In genomic region chr9:73863924-73864323, GRCh38 we compare ENCODE assay signal across 29 cellular contexts.
"Had no signal": no experiment of that assay in that cellular context is flagged by ENCODE, and none has a peak within 500 bp of the region (broad histone marks: within the 10 kb centered on the region; RNA-seq: fewer than 3 reads in every experiment).

No MANE protein-coding gene starts in this region.

- H3K36me3 Mint-ChIP-seq: activated CD8-positive, alpha-beta memory T cell treated with anti-CD3 and anti-CD28 coated beads, Interleukin-2, amount 10 ng/mL, durations not matched to agents 7 days and 5 days; activated naive CD4-positive, alpha-beta T cell treated with anti-CD3 and anti-CD28 coated beads, Interleukin-2, amount 50 U/mL, for 24 hours; naive thymus-derived CD8-positive, alpha-beta T cell; neural progenitor cell had no signal

- H3K9me3 Mint-ChIP-seq: activated CD4-positive, alpha-beta T cell treated with anti-CD3 and anti-CD28 coated beads, Interleukin-2, amount 10 ng/mL, durations not matched to agents 24 days and 14 days; activated CD8-positive, alpha-beta T cell treated with anti-CD3 and anti-CD28 coated beads for 36 hours; endodermal cell; neural progenitor cell had no signal

- H3K4me1 Mint-ChIP-seq: activated CD4-positive, alpha-beta T cell treated with anti-CD3 and anti-CD28 coated beads, Interleukin-2, amount 10 ng/mL, durations not matched to agents 24 days and 14 days; activated naive CD4-positive, alpha-beta T cell treated with anti-CD3 and anti-CD28 coated beads, Interleukin-2, amount 50 U/mL, for 24 hours; endodermal cell; naive thymus-derived CD8-positive, alpha-beta T cell had no signal

- H3K4me3 Mint-ChIP-seq: activated CD4-positive, alpha-beta T cell treated with anti-CD3 and anti-CD28 coated beads, Interleukin-2, amount 10 ng/mL, durations not matched to agents 24 days and 14 days; activated CD8-positive, alpha-beta memory T cell treated with anti-CD3 and anti-CD28 coated beads, Interleukin-2, amount 10 ng/mL, durations not matched to agents 7 days and 5 days; activated CD8-positive, alpha-beta T cell treated with anti-CD3 and anti-CD28 coated beads for 36 hours; activated naive CD4-positive, alpha-beta T cell treated with anti-CD3 and anti-CD28 coated beads, Interleukin-2, amount 50 U/mL, for 24 hours; endodermal cell; naive thymus-derived CD8-positive, alpha-beta T cell; neural progenitor cell had no signal

- H3K4me3 ChIP-seq: ascending aorta, gastrocnemius medialis, heart left ventricle, left lung, lung, neural progenitor cell, right lobe of liver, testis, uterus had no signal

- ATAC-seq: activated CD4-positive, CD25-positive, alpha-beta regulatory T cell treated with anti-CD3 and anti-CD28 coated beads, Interleukin-2, amount 50 U/mL, for 24 hours; activated CD8-positive, alpha-beta memory T cell treated with anti-CD3 and anti-CD28 coated beads, Interleukin-2, amount 10 ng/mL, durations not matched to agents 7 days and 5 days; activated CD8-positive, alpha-beta T cell treated with anti-CD3 and anti-CD28 coated beads for 36 hours; gastrocnemius medialis; heart left ventricle; left lung; naive thymus-derived CD8-positive, alpha-beta T cell; right lobe of liver had no signal

- DNase-seq: activated CD4-positive, alpha-beta T cell treated with anti-CD3 and anti-CD28 coated beads, Interleukin-2, amount 10 ng/mL, durations not matched to agents 24 days and 14 days; activated CD8-positive, alpha-beta memory T cell treated with anti-CD3 and anti-CD28 coated beads, Interleukin-2, amount 10 ng/mL, durations not matched to agents 7 days and 5 days; activated CD8-positive, alpha-beta T cell treated with anti-CD3 and anti-CD28 coated beads for 36 hours; activated gamma-delta T cell treated with Interleukin-2 at 50 U/mL for 16 hours; activated T-cell treated with anti-CD3 and anti-CD28 coated beads for 4 hours; cerebellar nuclear complex; cortex of kidney; endodermal cell; erythroblast; gastrocnemius medialis; heart left ventricle; kidney; left lung; naive thymus-derived CD8-positive, alpha-beta T cell; posterior cingulate gyrus; right lobe of liver; stimulated activated CD4-positive, alpha-beta T cell treated with anti-CD3 and anti-CD28 coated beads, Interleukin-2, amount 100 ng/mL, for 48 hours; stimulated activated CD8-positive, alpha-beta memory T cell treated with anti-CD3 and anti-CD28 coated beads, Interleukin-4, amount 100 ng/mL, for 48 hours; stimulated activated naive CD4-positive, alpha-beta T cell; SW 1271; T-helper 2 cell; testis; trophoblast cell; uterus had no signal

- H3K27ac Mint-ChIP-seq: activated CD4-positive, alpha-beta T cell treated with anti-CD3 and anti-CD28 coated beads, Interleukin-2, amount 10 ng/mL, durations not matched to agents 24 days and 14 days; activated CD8-positive, alpha-beta memory T cell treated with anti-CD3 and anti-CD28 coated beads, Interleukin-2, amount 10 ng/mL, durations not matched to agents 7 days and 5 days; activated CD8-positive, alpha-beta T cell treated with anti-CD3 and anti-CD28 coated beads for 36 hours; activated naive CD4-positive, alpha-beta T cell treated with anti-CD3 and anti-CD28 coated beads, Interleukin-2, amount 50 U/mL, for 24 hours; endodermal cell; naive thymus-derived CD8-positive, alpha-beta T cell; neural progenitor cell had no signal
